9 cellular contexts compared by ENCODE assay signal in genomic region chrX:49163555-49164419, GRCh38. TPM values are rescaled to one million over a fixed set of nuclear protein-coding genes. Genes with fewer than 3 reads are reported as not detected.
DNase-seq lines count a peak whose midpoint lies in the region; ATAC-seq, FAIRE-seq and TF ChIP-seq lines count a peak whose summit lies in the region.
"Had no signal": no experiment of that assay in that cellular context is flagged by ENCODE, and none has a peak within 500 bp of the region (broad histone marks: within the 10 kb centered on the region; RNA-seq: fewer than 3 reads in every experiment).

No MANE protein-coding gene starts in this region.

- no peak for DNase-seq in GM19239 (ENCODE audit: insufficient read length, low spot score)
- DNase-seq in NOMO-1 (lab: John Stamatoyannopoulos, UW; ENCODE audit: unreplicated experiment in 2 of 2), result peak; percentile 74 to 78
- DNase-seq in activated CD8-positive, alpha-beta memory T cell treated with anti-CD3 and anti-CD28 coated beads, Interleukin-2, amount 50 U/mL, for 24 hours (ENCODE audit: extremely low read depth), result peak; percentile 50
- DNase-seq in endodermal cell, result peak; percentile 94
- peak; percentile 59 to 66 for DNase-seq in stimulated activated CD8-positive, alpha-beta memory T cell treated with anti-CD3 and anti-CD28 coated beads, Interleukin-15, amount 100 ng/mL, for 48 hours (ENCODE audit: low read depth in 2 of 2)

- no peaks in the 10 kb centered on the region for H3K36me3 ChIP-seq in BLaER1
- H3K36me3 ChIP-seq in endodermal cell (ENCODE audit: control insufficient read depth, insufficient read depth, low read length), result no peaks in the 10 kb centered on the region
- no peaks in the 10 kb centered on the region for H3K36me3 ChIP-seq in mesodermal cell (ENCODE audit: control insufficient read depth, insufficient read depth, low read length)

- peak overlapping the region; percentile 63 for H3K4me3 ChIP-seq in BLaER1
- H3K4me3 ChIP-seq in endodermal cell (ENCODE audit: low read length), result peak overlapping the region; percentile 60
- H3K4me3 ChIP-seq in mesodermal cell (ENCODE audit: extremely low read depth, insufficient read depth, low read length, poor library complexity, severe bottlenecking), result peak overlapping the region; percentile 28

- ATAC-seq in HG03571 (IDR thresholded peaks at IDR 0.05; ENCODE audit: unreplicated experiment), result peak; percentile 37

- H3K9me3 Mint-ChIP-seq in endodermal cell, result peaks cover 56% of the 10 kb centered on the region

- H3K27ac ChIP-seq in BLaER1, result peak overlapping the region; percentile 78
- H3K27ac ChIP-seq in endodermal cell (ENCODE audit: low read depth, low read length), result peak overlapping the region; percentile 27
- H3K27ac ChIP-seq in mesodermal cell (ENCODE audit: low read depth, low read length, severe bottlenecking), result peak overlapping the region; percentile 87

- H4K20me1 ChIP-seq in BLaER1, result no peaks in the 10 kb centered on the region

- peak; percentile 91 for FAIRE-seq in GM19239 (lab: Jason Lieb, UNC)
- FAIRE-seq: TTC549 had no signal

- peak overlapping the region; percentile 83 for H3K27ac Mint-ChIP-seq in endodermal cell

- H3K4me2 ChIP-seq in BLaER1, result peak overlapping the region; percentile 67

- H3K4me1 Mint-ChIP-seq in endodermal cell, result no peaks in the 10 kb centered on the region

- 5 to 28% methylated on average over 10 to 60 of the region's 69 CpGs for WGBS in endodermal cell (ENCODE audit: insufficient coverage in 1 of 2, insufficient read length in 1 of 2), 2 experiments
- WGBS in mesodermal cell (ENCODE audit: insufficient coverage in 2 of 2), 2 experiments, result 5 to 19% methylated on average over 20 to 31 of the region's 69 CpGs

- TF ChIP-seq CTCF in endodermal cell (conservative IDR thresholded peaks at IDR 0.05), result peak; percentile 83

- H3K4me3 Mint-ChIP-seq in endodermal cell, result peak overlapping the region; percentile 60

- H3K9me3 ChIP-seq in BLaER1, result peaks cover 14% of the 10 kb centered on the region
- no peaks in the 10 kb centered on the region for H3K9me3 ChIP-seq in endodermal cell (ENCODE audit: control insufficient read depth, low read length)
- no peaks in the 10 kb centered on the region for H3K9me3 ChIP-seq in mesodermal cell (ENCODE audit: control insufficient read depth, low read length)

- no peaks in the 10 kb centered on the region for H3K36me3 Mint-ChIP-seq in endodermal cell (ENCODE audit: low read depth)

- peaks cover 53% of the 10 kb centered on the region for H3K27me3 Mint-ChIP-seq in endodermal cell (ENCODE audit: insufficient read depth)

- H3K27me3 ChIP-seq in BLaER1, result peaks cover 19% of the 10 kb centered on the region
- H3K27me3 ChIP-seq in endodermal cell (ENCODE audit: control insufficient read depth, insufficient read depth, low read length, poor library complexity, severe bottlenecking), result peaks cover 24% of the 10 kb centered on the region

- H3K4me1 ChIP-seq in BLaER1, result peaks cover 39% of the 10 kb centered on the region
- no peaks in the 10 kb centered on the region for H3K4me1 ChIP-seq in endodermal cell (ENCODE audit: control insufficient read depth, insufficient read depth, low read length)
- H3K4me1 ChIP-seq in mesodermal cell (ENCODE audit: control insufficient read depth, insufficient read depth, low read length, poor library complexity, severe bottlenecking), result peaks cover 2% of the 10 kb centered on the region

- H3K9ac ChIP-seq in BLaER1 (peak overlapping the region; percentile 72), endodermal cell (ENCODE audit: extremely low read depth, low read length, poor library complexity, severe bottlenecking) (peak overlapping the region; percentile 11)

RNA-seq across cellular contexts. Expression of gene MAGIX, which starts 1.2 kb away (rescaled TPM):
- total RNA-seq in endodermal cell, result 1 to 10 TPM; 1.2 to 1.3 TPM
- 0.46 TPM for polyA plus RNA-seq in endodermal cell (2013, experiment 1 of 2)
- polyA plus RNA-seq in endodermal cell (2013, experiment 2 of 2), result 0.70 TPM
- 0.92 TPM for polyA plus RNA-seq in mesodermal cell (2013, experiment 1 of 2)
- polyA plus RNA-seq in mesodermal cell (2013, experiment 2 of 2), result 0.51 TPM

RNA-seq across cellular contexts. Expression of gene PLP2, which starts 7.9 kb away (rescaled TPM):
- total RNA-seq in endodermal cell, result 1 to 10 TPM; 1.9 to 2.0 TPM
- polyA plus RNA-seq in endodermal cell (2013, experiment 1 of 2), result 3.4 TPM
- polyA plus RNA-seq in endodermal cell (2013, experiment 2 of 2), result 2.3 TPM
- 12.6 TPM for polyA plus RNA-seq in mesodermal cell (2013, experiment 1 of 2)
- polyA plus RNA-seq in mesodermal cell (2013, experiment 2 of 2), result 10.8 TPM

RNA-seq across cellular contexts. Expression of gene PRICKLE3, which starts 22.4 kb away (rescaled TPM):
- total RNA-seq in endodermal cell, result 10 to 100 TPM; 10.7 to 12.0 TPM
- polyA plus RNA-seq in endodermal cell (2013, experiment 1 of 2), result 5.5 TPM
- 5.5 TPM for polyA plus RNA-seq in endodermal cell (2013, experiment 2 of 2)
- polyA plus RNA-seq in mesodermal cell (2013, experiment 1 of 2), result 10.9 TPM
- polyA plus RNA-seq in mesodermal cell (2013, experiment 2 of 2), result 9.8 TPM

RNA-seq across cellular contexts. Expression of gene SYP, which starts 36.2 kb away (rescaled TPM):
- total RNA-seq in endodermal cell, result under 1 TPM; 0.48 to 0.51 TPM
- 7.7 TPM for polyA plus RNA-seq in endodermal cell (2013, experiment 1 of 2)
- 5.4 TPM for polyA plus RNA-seq in endodermal cell (2013, experiment 2 of 2)
- 1.4 TPM for polyA plus RNA-seq in mesodermal cell (2013, experiment 1 of 2)
- 1.1 TPM for polyA plus RNA-seq in mesodermal cell (2013, experiment 2 of 2)

RNA-seq across cellular contexts. Expression of gene GPKOW, which starts 40.3 kb away (rescaled TPM):
- total RNA-seq in endodermal cell, result 10 to 100 TPM; 17.9 to 23.7 TPM
- polyA plus RNA-seq in endodermal cell (2013, experiment 1 of 2), result 25.1 TPM
- polyA plus RNA-seq in endodermal cell (2013, experiment 2 of 2), result 23.2 TPM
- polyA plus RNA-seq in mesodermal cell (2013, experiment 1 of 2), result 26.7 TPM
- 24.6 TPM for polyA plus RNA-seq in mesodermal cell (2013, experiment 2 of 2)

Comparison
In these comparisons a context has a peak if more than half of its experiments do, and no peak if none do; other contexts are left out.
1. H3K27ac ChIP-seq: peak in every context shown above with its lines; median percentile 87 in mesodermal cell; 78 in BLaER1; 27 in endodermal cell.